In genomic region chr4:147570616-147571015, GRCh38 we compare ENCODE assay signal across 24 cellular contexts. TPM values are rescaled to one million over a fixed set of nuclear protein-coding genes. Genes with fewer than 3 reads are reported as not detected.
A peak's percentile ranks its signal among the peaks of the same experiment; 100 is the strongest.
DNase-seq lines count a peak whose midpoint lies in the region; ATAC-seq and TF ChIP-seq lines count a peak whose summit lies in the region.
"Had no signal": no experiment of that assay in that cellular context is flagged by ENCODE, and none has a peak within 500 bp of the region (broad histone marks: within the 10 kb centered on the region; RNA-seq: fewer than 3 reads in every experiment).

No MANE protein-coding gene starts in this region.

- H3K27ac ChIP-seq in SK-N-SH (ENCODE audit: low read depth in 2 of 2, low read length in 1 of 2) (no peak overlapping the region), brain microvascular endothelial cell (no peak overlapping the region), substantia nigra (ENCODE audit: low read depth, low read length, poor library complexity, severe bottlenecking) (no peak overlapping the region)
- H3K27ac ChIP-seq: 22Rv1, BLaER1, heart right ventricle, parathyroid adenoma, SJSA1 had no signal

- 68% methylated on average over 4 of the region's 4 CpGs for WGBS in SK-N-SH (ENCODE audit: low lambda C conversion rate)

- no peaks in the 10 kb centered on the region for H3K9me2 ChIP-seq in SK-N-SH

- TF ChIP-seq CTCF in SK-N-SH (IDR thresholded peaks at IDR 0.05) (no peak), brain microvascular endothelial cell (IDR thresholded peaks at IDR 0.05; ENCODE audit: low read depth, low read length, missing control alignments) (peak; percentile 54), fibroblast of the aortic adventitia (IDR thresholded peaks at IDR 0.05; ENCODE audit: insufficient read depth, low read length) (peak; percentile 42)

- H3K4me1 ChIP-seq in SK-N-SH (ENCODE audit: control insufficient read depth in 1 of 2, insufficient read depth in 2 of 2, low read depth in 1 of 2, low read length in 1 of 2): peaks cover 0 to 5% of the 10 kb centered on the region in 2 experiments; a peak in 1 of 4 replicates
- H3K4me1 ChIP-seq: BLaER1, heart right ventricle, parathyroid adenoma, SJSA1 had no signal

- no peaks in the 10 kb centered on the region for H3K79me2 ChIP-seq in SK-N-SH (ENCODE audit: insufficient read depth)
- H3K79me2 ChIP-seq: parathyroid adenoma had no signal

- H3K27me3 ChIP-seq in SK-N-SH (ENCODE audit: insufficient read depth) (no peaks in the 10 kb centered on the region), brain microvascular endothelial cell (replicated peaks) (no peaks in the 10 kb centered on the region)
- H3K27me3 ChIP-seq: BLaER1, heart right ventricle, SJSA1 had no signal

- in situ Hi-C loops in brain microvascular endothelial cell (cut with HindIII; ENCODE audit: low pct_ligation_motif_present, low sequenced_read_pairs): no loop called here

- no peaks in the 10 kb centered on the region for H4K20me1 ChIP-seq in SK-N-SH (ENCODE audit: insufficient read depth)
- H4K20me1 ChIP-seq: BLaER1 had no signal

- ATAC-seq in SK-N-SH treated with all-trans-retinoic acid at 6 μM for 48 hours (no peak), GM21619 (IDR thresholded peaks at IDR 0.05; ENCODE audit: unreplicated experiment) (no peak)
- ATAC-seq: activated naive CD4-positive, alpha-beta T cell treated with anti-CD3 and anti-CD28 coated beads, Interleukin-2, amount 50 U/mL, for 72 hours; effector memory CD8-positive, alpha-beta T cell; heart right ventricle; left lobe of liver; naive thymus-derived CD8-positive, alpha-beta T cell; T-helper 17 cell had no signal

- TF ChIP-seq RAD21 in SK-N-SH (IDR thresholded peaks at IDR 0.05; ENCODE audit: low read length): no peak

- no peak for TF ChIP-seq EP300 in SK-N-SH (IDR thresholded peaks at IDR 0.05; ENCODE audit: borderline replicate concordance in 1 of 2, low read depth in 1 of 2, low read length in 1 of 2)

- no peak overlapping the region for H2AFZ ChIP-seq in SK-N-SH (ENCODE audit: low read depth)
- H2AFZ ChIP-seq: parathyroid adenoma had no signal

- no peak for DNase-seq in SK-N-SH
- no peak for DNase-seq in brain microvascular endothelial cell
- DNase-seq in fibroblast of the aortic adventitia (ENCODE audit: low read depth): peak; percentile 71
- DNase-seq in NCI-H446 treated with DMSO at 0.1 percent for 48 hours (lab: John Stamatoyannopoulos, UW): no peak
- DNase-seq in substantia nigra (lab: John Stamatoyannopoulos, UW): no peak
- no peak for DNase-seq in 8988T
- DNase-seq: activated CD4-positive, alpha-beta T cell treated with anti-CD3 and anti-CD28 coated beads for 4 hours; aorta; effector memory CD8-positive, alpha-beta T cell; H7; heart right ventricle; naive thymus-derived CD8-positive, alpha-beta T cell; NCI-H1105; NCI-H2081 treated with DMSO at 0.1 percent for 48 hours; NCI-H524; T-helper 17 cell had no signal

- CTCF ChIA-PET in SK-N-SH (lab: Yijun Ruan, JAX): interaction anchor here (1.5 kb wide), 1 partner anchor 19 kb away, joined by 3 read pairs; no protein-coding TSS in a partner anchor

- POLR2A ChIA-PET in SK-N-SH (lab: Yijun Ruan, JAX): no interaction called here

- no peaks in the 10 kb centered on the region for H3F3A ChIP-seq in SK-N-SH (replicated peaks; ENCODE audit: insufficient read depth)

- H3K9ac ChIP-seq in SK-N-SH: no peak overlapping the region
- H3K9ac ChIP-seq: BLaER1, parathyroid adenoma had no signal

- no peaks in the 10 kb centered on the region for H3K36me3 ChIP-seq in SK-N-SH (replicated peaks in 1 of 2; ENCODE audit: control insufficient read depth in 1 of 2, insufficient read depth in 2 of 2, low read length in 1 of 2)
- no peaks in the 10 kb centered on the region for H3K36me3 ChIP-seq in brain microvascular endothelial cell (replicated peaks)
- H3K36me3 ChIP-seq: BLaER1, heart right ventricle, SJSA1 had no signal

- H3K9me3 ChIP-seq in SK-N-SH: 0 out of 2 replicates have a peak, but pooled peaks cover 2% of the 10 kb centered on the region
- H3K9me3 ChIP-seq: BLaER1, SJSA1 had no signal

- H3K4me3 ChIP-seq in SK-N-SH (ENCODE audit: low read depth in 2 of 2, low read length in 1 of 2): no peak overlapping the region
- no peak overlapping the region for H3K4me3 ChIP-seq in brain microvascular endothelial cell (ENCODE audit: low read depth, low read length)
- H3K4me3 ChIP-seq in fibroblast of the aortic adventitia (ENCODE audit: low read depth, low read length): no peak overlapping the region
- H3K4me3 ChIP-seq: BLaER1, heart right ventricle, SJSA1 had no signal

- H3K4me2 ChIP-seq in SK-N-SH: no peak overlapping the region
- H3K4me2 ChIP-seq: BLaER1 had no signal

TF ChIP-seq in SK-N-SH, 30 proteins besides CTCF, POLR2A, EP300 and RAD21:
- TF ChIP-seq SMC3 (IDR thresholded peaks at IDR 0.05; ENCODE audit: low read depth, low read length) (0 out of 2 replicates have a peak, but pooled peaks have one; percentile 11), MXI1 (IDR thresholded peaks at IDR 0.05; ENCODE audit: low read depth, low read length) (no peak)
TF ChIP-seq in SK-N-SH: peak in this region for 1.

TF ChIP-seq in SK-N-SH treated with all-trans-retinoic acid at 6 μM for 48 hours, 23 proteins besides CTCF, POLR2A, EP300 and RAD21:
- TF ChIP-seq POU6F1 (CRISPR knock-in tag; IDR thresholded peaks at IDR 0.05; ENCODE audit: borderline replicate concordance, low read depth) (no peak), ZFP30 (CRISPR knock-in tag; IDR thresholded peaks at IDR 0.05) (no peak), ZNF8 (CRISPR knock-in tag; IDR thresholded peaks at IDR 0.05) (no peak), PATZ1 (CRISPR knock-in tag; IDR thresholded peaks at IDR 0.05; ENCODE audit: borderline replicate concordance) (no peak), ZFP3 (CRISPR knock-in tag; IDR thresholded peaks at IDR 0.05) (no peak), ZNF70 (CRISPR knock-in tag; IDR thresholded peaks at IDR 0.05) (no peak), ZC3H10 (CRISPR knock-in tag; IDR thresholded peaks at IDR 0.05) (no peak), OSR1 (CRISPR knock-in tag; IDR thresholded peaks at IDR 0.05) (no peak), TSHZ2 (CRISPR knock-in tag; IDR thresholded peaks at IDR 0.05) (no peak), ARNTL (CRISPR knock-in tag; IDR thresholded peaks at IDR 0.05; ENCODE audit: borderline replicate concordance, low read depth) (no peak)

RNA-seq across cellular contexts. Expression of gene TMEM184C, which starts 46.6 kb away (rescaled TPM):
- 17.5 and 22.8 TPM in 2 replicates for polyA plus RNA-seq in SK-N-SH (2012; rRNA removed)
- 19.3 and 22.1 TPM in 2 replicates for polyA plus RNA-seq in SK-N-SH (2012; cell fraction: cytosol; rRNA removed)
- polyA plus RNA-seq in SK-N-SH (2012; cell fraction: nucleus; rRNA removed): 13.5 and 18.7 TPM in 2 replicates
- 20.9 and 38.2 TPM in 2 replicates for total RNA-seq in fibroblast of the aortic adventitia (ENCODE audit: low replicate concordance)
